ENCODE assay signal across 1 cellular context in genomic region chr22:30542811-30543188, GRCh38.
TF ChIP-seq lines count a peak whose summit lies in the region.

No MANE protein-coding gene starts in this region.

TF ChIP-seq in HepG2, 621 proteins besides CTCF, POLR2A, EP300 and RAD21:
- TF ChIP-seq ZNF292 (CRISPR knock-in tag; IDR thresholded peaks at IDR 0.05; ENCODE audit: borderline replicate concordance, low read depth) (0 out of 2 replicates have a peak, but pooled peaks have one; percentile 3), ZFX (CRISPR knock-in tag; IDR thresholded peaks at IDR 0.05; ENCODE audit: low read depth) (peak; percentile 36; the same call in 1 of the 2 replicates), NR2C2 (CRISPR knock-in tag; IDR thresholded peaks at IDR 0.05; ENCODE audit: borderline replicate concordance) (0 out of 2 replicates have a peak, but pooled peaks have one; percentile 17), BRD4 (CRISPR knock-in tag; IDR thresholded peaks at IDR 0.05) (no peak), SP140L (CRISPR knock-in tag; IDR thresholded peaks at IDR 0.05; ENCODE audit: borderline replicate concordance) (no peak), SP1 (IDR thresholded peaks at IDR 0.05) (no peak), SP1 (CRISPR knock-in tag; IDR thresholded peaks at IDR 0.05) (no peak), ZNF687 (CRISPR knock-in tag; IDR thresholded peaks at IDR 0.05) (peak; percentile 3; the same call in 1 of the 2 replicates)
